In genomic region chr5:77087484-77088291, GRCh38 we compare ENCODE assay signal across 1 cellular context.
TF ChIP-seq lines count a peak whose summit lies in the region.

No MANE protein-coding gene starts in this region.

TF ChIP-seq in GM12878, 131 proteins besides CTCF, POLR2A, EP300 and RAD21 (continued from another document):
- TF ChIP-seq ZNF384 (IDR thresholded peaks at IDR 0.05; ENCODE audit: borderline replicate concordance, low read depth, low read length) (no peak), NBN (IDR thresholded peaks at IDR 0.05) (0 out of 2 replicates have a peak, but pooled peaks have one; percentile 10), PML (IDR thresholded peaks at IDR 0.05; ENCODE audit: low read length) (no peak), USF2 (IDR thresholded peaks at IDR 0.05; ENCODE audit: borderline replicate concordance, low read depth, low read length) (no peak), PAX8 (IDR thresholded peaks at IDR 0.05) (no peak), ELK1 (IDR thresholded peaks at IDR 0.05; ENCODE audit: low read depth, low read length) (no peak), HDAC6 (IDR thresholded peaks at IDR 0.05; ENCODE audit: unreplicated experiment) (no peak), SMARCA5 (IDR thresholded peaks at IDR 0.05) (no peak), JUND (IDR thresholded peaks at IDR 0.05; ENCODE audit: low read depth, low read length) (no peak), ASH2L (IDR thresholded peaks at IDR 0.05; ENCODE audit: borderline replicate concordance, low read depth) (no peak), RELB (IDR thresholded peaks at IDR 0.05; ENCODE audit: low read depth) (no peak), KDM1A (IDR thresholded peaks at IDR 0.05; ENCODE audit: borderline replicate concordance) (no peak)
